1 cellular context compared by ENCODE assay signal in the genomic region with DNA sequence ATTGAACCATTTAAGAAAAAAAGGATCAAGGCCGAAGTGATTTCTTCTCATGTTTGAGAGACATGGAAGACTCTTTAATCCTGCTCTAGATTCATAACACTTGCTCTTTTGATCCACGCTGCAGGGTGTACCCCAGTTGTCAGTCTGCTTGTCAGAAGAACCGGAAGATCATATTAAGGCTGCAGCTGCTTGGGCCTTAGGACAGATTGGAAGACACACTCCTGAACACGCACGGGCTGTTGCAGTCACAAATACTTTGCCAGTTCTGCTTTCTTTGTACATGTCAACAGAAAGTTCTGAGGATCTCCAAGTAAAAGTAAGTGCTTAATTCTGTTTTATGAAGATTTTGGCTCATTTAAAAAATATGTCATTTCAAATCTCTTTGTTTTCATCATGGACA.
A peak's percentile ranks its signal among the peaks of the same experiment; 100 is the strongest.
TF ChIP-seq lines count a peak whose summit lies in the region.

No MANE protein-coding gene starts in this region.

TF ChIP-seq in K562, 482 proteins besides CTCF, POLR2A, EP300 and RAD21 (continued from another document):
- TF ChIP-seq, protein P1, sequence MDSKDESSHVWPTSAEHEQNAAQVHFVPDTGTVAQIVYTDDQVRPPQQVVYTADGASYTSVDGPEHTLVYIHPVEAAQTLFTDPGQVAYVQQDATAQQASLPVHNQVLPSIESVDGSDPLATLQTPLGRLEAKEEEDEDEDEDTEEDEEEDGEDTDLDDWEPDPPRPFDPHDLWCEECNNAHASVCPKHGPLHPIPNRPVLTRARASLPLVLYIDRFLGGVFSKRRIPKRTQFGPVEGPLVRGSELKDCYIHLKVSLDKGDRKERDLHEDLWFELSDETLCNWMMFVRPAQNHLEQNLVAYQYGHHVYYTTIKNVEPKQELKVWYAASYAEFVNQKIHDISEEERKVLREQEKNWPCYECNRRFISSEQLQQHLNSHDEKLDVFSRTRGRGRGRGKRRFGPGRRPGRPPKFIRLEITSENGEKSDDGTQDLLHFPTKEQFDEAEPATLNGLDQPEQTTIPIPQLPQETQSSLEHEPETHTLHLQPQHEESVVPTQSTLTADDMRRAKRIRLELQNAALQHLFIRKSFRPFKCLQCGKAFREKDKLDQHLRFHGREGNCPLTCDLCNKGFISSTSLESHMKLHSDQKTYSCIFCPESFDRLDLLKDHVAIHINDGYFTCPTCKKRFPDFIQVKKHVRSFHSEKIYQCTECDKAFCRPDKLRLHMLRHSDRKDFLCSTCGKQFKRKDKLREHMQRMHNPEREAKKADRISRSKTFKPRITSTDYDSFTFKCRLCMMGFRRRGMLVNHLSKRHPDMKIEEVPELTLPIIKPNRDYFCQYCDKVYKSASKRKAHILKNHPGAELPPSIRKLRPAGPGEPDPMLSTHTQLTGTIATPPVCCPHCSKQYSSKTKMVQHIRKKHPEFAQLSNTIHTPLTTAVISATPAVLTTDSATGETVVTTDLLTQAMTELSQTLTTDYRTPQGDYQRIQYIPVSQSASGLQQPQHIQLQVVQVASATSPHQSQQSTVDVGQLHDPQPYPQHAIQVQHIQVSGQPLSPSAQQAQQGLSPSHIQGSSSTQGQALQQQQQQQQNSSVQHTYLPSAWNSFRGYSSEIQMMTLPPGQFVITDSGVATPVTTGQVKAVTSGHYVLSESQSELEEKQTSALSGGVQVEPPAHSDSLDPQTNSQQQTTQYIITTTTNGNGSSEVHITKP (IDR thresholded peaks at IDR 0.05; ENCODE audit: partially characterized antibody), result no peak
- TF ChIP-seq ZNF354B (CRISPR knock-in tag; IDR thresholded peaks at IDR 0.05) (no peak), ZNF75A (CRISPR knock-in tag; IDR thresholded peaks at IDR 0.05) (no peak), CBFA2T3 (IDR thresholded peaks at IDR 0.05) (no peak), ZNF695 (CRISPR knock-in tag; IDR thresholded peaks at IDR 0.05) (no peak), CHD2 (IDR thresholded peaks at IDR 0.05; ENCODE audit: low read depth, low read length) (no peak), ZFP30 (CRISPR knock-in tag; IDR thresholded peaks at IDR 0.05; ENCODE audit: borderline replicate concordance) (no peak), BRF1 (IDR thresholded peaks at IDR 0.05; ENCODE audit: borderline replicate concordance, extremely low read depth, insufficient read length) (no peak), RBM34 (IDR thresholded peaks at IDR 0.05; ENCODE audit: borderline replicate concordance, insufficient read depth, low read length) (no peak), KAT2B (IDR thresholded peaks at IDR 0.05; ENCODE audit: low read depth, low read length) (no peak), ZNF282 (CRISPR knock-in tag; IDR thresholded peaks at IDR 0.05) (no peak), HNRNPK (IDR thresholded peaks at IDR 0.05; ENCODE audit: low read depth, low read length, poor library complexity, severe bottlenecking) (no peak), SMARCE1 (IDR thresholded peaks at IDR 0.05) (peak; percentile 25; the same call in 1 of the 2 replicates), FOXK2 (conservative IDR thresholded peaks at IDR 0.05 in 1 of 2, IDR thresholded peaks at IDR 0.05 in 1 of 2; ENCODE audit: low read depth in 2 of 2) (0 out of 4 replicates have a peak, but pooled peaks have one; percentile 26 to 47), NFATC3 (IDR thresholded peaks at IDR 0.05) (no peak), ZNF436 (CRISPR knock-in tag; IDR thresholded peaks at IDR 0.05) (no peak), U2AF2 (optimal IDR thresholded peaks at IDR 0.05; ENCODE audit: low read depth, low read length) (no peak), ZKSCAN1 (IDR thresholded peaks at IDR 0.05; ENCODE audit: low read depth, low read length) (peak; percentile 17; the same call in 1 of the 2 replicates), BMI1 (IDR thresholded peaks at IDR 0.05; ENCODE audit: low read length) (no peak), PTBP1 (IDR thresholded peaks at IDR 0.05; ENCODE audit: low read depth, low read length) (no peak), ZNF445 (CRISPR knock-in tag; IDR thresholded peaks at IDR 0.05; ENCODE audit: low read depth) (no peak), BHLHE40 (IDR thresholded peaks at IDR 0.05; ENCODE audit: low read length) (0 out of 2 replicates have a peak, but pooled peaks have one; percentile 24), TCFL5 (CRISPR knock-in tag; conservative IDR thresholded peaks at IDR 0.05) (no peak), SAFB2 (IDR thresholded peaks at IDR 0.05; ENCODE audit: borderline replicate concordance, low read depth, low read length, severe bottlenecking) (no peak), SAFB (IDR thresholded peaks at IDR 0.05; ENCODE audit: borderline replicate concordance, low read depth, low read length) (no peak), CBX8 (IDR thresholded peaks at IDR 0.05; ENCODE audit: borderline replicate concordance, extremely low read depth, low read depth, low read length, poor library complexity, severe bottlenecking) (no peak), RBBP5 (IDR thresholded peaks at IDR 0.05; ENCODE audit: borderline replicate concordance, insufficient read depth, low read length, poor library complexity, severe bottlenecking) (no peak), U2AF1 (optimal IDR thresholded peaks at IDR 0.05; ENCODE audit: low read depth, low read length) (no peak)
- TF ChIP-seq, protein P2, sequence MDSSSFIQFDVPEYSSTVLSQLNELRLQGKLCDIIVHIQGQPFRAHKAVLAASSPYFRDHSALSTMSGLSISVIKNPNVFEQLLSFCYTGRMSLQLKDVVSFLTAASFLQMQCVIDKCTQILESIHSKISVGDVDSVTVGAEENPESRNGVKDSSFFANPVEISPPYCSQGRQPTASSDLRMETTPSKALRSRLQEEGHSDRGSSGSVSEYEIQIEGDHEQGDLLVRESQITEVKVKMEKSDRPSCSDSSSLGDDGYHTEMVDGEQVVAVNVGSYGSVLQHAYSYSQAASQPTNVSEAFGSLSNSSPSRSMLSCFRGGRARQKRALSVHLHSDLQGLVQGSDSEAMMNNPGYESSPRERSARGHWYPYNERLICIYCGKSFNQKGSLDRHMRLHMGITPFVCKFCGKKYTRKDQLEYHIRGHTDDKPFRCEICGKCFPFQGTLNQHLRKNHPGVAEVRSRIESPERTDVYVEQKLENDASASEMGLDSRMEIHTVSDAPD (CRISPR knock-in tag; IDR thresholded peaks at IDR 0.05), result no peak
- TF ChIP-seq, protein P3, sequence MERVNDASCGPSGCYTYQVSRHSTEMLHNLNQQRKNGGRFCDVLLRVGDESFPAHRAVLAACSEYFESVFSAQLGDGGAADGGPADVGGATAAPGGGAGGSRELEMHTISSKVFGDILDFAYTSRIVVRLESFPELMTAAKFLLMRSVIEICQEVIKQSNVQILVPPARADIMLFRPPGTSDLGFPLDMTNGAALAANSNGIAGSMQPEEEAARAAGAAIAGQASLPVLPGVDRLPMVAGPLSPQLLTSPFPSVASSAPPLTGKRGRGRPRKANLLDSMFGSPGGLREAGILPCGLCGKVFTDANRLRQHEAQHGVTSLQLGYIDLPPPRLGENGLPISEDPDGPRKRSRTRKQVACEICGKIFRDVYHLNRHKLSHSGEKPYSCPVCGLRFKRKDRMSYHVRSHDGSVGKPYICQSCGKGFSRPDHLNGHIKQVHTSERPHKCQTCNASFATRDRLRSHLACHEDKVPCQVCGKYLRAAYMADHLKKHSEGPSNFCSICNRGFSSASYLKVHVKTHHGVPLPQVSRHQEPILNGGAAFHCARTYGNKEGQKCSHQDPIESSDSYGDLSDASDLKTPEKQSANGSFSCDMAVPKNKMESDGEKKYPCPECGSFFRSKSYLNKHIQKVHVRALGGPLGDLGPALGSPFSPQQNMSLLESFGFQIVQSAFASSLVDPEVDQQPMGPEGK (CRISPR knock-in tag; IDR thresholded peaks at IDR 0.05; ENCODE audit: borderline replicate concordance), result no peak
- TF ChIP-seq, protein P4, sequence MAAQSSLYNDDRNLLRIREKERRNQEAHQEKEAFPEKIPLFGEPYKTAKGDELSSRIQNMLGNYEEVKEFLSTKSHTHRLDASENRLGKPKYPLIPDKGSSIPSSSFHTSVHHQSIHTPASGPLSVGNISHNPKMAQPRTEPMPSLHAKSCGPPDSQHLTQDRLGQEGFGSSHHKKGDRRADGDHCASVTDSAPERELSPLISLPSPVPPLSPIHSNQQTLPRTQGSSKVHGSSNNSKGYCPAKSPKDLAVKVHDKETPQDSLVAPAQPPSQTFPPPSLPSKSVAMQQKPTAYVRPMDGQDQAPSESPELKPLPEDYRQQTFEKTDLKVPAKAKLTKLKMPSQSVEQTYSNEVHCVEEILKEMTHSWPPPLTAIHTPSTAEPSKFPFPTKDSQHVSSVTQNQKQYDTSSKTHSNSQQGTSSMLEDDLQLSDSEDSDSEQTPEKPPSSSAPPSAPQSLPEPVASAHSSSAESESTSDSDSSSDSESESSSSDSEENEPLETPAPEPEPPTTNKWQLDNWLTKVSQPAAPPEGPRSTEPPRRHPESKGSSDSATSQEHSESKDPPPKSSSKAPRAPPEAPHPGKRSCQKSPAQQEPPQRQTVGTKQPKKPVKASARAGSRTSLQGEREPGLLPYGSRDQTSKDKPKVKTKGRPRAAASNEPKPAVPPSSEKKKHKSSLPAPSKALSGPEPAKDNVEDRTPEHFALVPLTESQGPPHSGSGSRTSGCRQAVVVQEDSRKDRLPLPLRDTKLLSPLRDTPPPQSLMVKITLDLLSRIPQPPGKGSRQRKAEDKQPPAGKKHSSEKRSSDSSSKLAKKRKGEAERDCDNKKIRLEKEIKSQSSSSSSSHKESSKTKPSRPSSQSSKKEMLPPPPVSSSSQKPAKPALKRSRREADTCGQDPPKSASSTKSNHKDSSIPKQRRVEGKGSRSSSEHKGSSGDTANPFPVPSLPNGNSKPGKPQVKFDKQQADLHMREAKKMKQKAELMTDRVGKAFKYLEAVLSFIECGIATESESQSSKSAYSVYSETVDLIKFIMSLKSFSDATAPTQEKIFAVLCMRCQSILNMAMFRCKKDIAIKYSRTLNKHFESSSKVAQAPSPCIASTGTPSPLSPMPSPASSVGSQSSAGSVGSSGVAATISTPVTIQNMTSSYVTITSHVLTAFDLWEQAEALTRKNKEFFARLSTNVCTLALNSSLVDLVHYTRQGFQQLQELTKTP (IDR thresholded peaks at IDR 0.05; ENCODE audit: low read depth in 1 of 2, partially characterized antibody in 2 of 2), result peak; percentile 74 to 79
- TF ChIP-seq, protein P5, sequence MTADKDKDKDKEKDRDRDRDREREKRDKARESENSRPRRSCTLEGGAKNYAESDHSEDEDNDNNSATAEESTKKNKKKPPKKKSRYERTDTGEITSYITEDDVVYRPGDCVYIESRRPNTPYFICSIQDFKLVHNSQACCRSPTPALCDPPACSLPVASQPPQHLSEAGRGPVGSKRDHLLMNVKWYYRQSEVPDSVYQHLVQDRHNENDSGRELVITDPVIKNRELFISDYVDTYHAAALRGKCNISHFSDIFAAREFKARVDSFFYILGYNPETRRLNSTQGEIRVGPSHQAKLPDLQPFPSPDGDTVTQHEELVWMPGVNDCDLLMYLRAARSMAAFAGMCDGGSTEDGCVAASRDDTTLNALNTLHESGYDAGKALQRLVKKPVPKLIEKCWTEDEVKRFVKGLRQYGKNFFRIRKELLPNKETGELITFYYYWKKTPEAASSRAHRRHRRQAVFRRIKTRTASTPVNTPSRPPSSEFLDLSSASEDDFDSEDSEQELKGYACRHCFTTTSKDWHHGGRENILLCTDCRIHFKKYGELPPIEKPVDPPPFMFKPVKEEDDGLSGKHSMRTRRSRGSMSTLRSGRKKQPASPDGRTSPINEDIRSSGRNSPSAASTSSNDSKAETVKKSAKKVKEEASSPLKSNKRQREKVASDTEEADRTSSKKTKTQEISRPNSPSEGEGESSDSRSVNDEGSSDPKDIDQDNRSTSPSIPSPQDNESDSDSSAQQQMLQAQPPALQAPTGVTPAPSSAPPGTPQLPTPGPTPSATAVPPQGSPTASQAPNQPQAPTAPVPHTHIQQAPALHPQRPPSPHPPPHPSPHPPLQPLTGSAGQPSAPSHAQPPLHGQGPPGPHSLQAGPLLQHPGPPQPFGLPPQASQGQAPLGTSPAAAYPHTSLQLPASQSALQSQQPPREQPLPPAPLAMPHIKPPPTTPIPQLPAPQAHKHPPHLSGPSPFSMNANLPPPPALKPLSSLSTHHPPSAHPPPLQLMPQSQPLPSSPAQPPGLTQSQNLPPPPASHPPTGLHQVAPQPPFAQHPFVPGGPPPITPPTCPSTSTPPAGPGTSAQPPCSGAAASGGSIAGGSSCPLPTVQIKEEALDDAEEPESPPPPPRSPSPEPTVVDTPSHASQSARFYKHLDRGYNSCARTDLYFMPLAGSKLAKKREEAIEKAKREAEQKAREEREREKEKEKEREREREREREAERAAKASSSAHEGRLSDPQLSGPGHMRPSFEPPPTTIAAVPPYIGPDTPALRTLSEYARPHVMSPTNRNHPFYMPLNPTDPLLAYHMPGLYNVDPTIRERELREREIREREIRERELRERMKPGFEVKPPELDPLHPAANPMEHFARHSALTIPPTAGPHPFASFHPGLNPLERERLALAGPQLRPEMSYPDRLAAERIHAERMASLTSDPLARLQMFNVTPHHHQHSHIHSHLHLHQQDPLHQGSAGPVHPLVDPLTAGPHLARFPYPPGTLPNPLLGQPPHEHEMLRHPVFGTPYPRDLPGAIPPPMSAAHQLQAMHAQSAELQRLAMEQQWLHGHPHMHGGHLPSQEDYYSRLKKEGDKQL (CRISPR knock-in tag; IDR thresholded peaks at IDR 0.05; ENCODE audit: borderline replicate concordance), result no peak
- TF ChIP-seq, protein P6, sequence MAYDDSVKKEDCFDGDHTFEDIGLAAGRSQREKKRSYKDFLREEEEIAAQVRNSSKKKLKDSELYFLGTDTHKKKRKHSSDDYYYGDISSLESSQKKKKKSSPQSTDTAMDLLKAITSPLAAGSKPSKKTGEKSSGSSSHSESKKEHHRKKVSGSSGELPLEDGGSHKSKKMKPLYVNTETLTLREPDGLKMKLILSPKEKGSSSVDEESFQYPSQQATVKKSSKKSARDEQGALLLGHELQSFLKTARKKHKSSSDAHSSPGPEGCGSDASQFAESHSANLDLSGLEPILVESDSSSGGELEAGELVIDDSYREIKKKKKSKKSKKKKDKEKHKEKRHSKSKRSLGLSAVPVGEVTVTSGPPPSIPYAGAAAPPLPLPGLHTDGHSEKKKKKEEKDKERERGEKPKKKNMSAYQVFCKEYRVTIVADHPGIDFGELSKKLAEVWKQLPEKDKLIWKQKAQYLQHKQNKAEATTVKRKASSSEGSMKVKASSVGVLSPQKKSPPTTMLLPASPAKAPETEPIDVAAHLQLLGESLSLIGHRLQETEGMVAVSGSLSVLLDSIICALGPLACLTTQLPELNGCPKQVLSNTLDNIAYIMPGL (CRISPR knock-in tag; IDR thresholded peaks at IDR 0.05), result no peak
- TF ChIP-seq, protein P7, sequence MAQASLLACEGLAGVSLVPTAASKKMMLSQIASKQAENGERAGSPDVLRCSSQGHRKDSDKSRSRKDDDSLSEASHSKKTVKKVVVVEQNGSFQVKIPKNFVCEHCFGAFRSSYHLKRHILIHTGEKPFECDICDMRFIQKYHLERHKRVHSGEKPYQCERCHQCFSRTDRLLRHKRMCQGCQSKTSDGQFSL (CRISPR knock-in tag; IDR thresholded peaks at IDR 0.05), result no peak
- TF ChIP-seq, protein P7 (tag; IDR thresholded peaks at IDR 0.05), result no peak
